ENCODE assay signal across 25 cellular contexts in the genomic region with DNA sequence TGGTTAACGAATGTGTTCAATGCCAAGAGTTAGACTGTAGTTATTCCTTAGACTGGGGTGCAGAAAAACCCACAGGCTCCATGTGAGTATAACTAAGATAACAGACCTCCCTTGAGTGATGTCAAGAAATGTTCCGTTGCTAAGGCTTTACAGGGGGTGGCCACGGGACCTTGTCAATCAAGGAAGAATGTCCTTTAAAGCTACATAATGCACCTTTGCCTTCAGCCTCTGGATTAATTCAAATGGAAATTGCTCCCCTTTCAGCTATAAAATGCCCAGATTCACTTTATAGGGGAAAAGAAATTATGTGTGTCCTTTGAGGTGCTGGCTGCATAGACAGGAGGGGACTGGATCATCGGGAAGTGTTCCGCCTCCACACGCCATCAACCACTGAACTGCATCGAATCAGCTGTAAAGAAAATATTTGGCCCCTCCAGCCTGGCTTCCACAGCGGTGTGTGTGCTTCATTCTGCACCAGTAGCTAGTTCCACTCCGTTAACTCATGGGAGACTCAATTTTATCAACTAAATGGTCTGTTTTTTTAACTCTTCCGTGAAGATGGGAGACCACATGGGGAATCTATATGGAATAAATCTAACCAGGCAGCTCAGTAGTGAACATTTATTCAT.
DNase-seq lines count a peak whose midpoint lies in the region; ATAC-seq, FAIRE-seq and TF ChIP-seq lines count a peak whose summit lies in the region.
"Had no signal": no experiment of that assay in that cellular context is flagged by ENCODE, and none has a peak within 500 bp of the region (broad histone marks: within the 10 kb centered on the region; RNA-seq: fewer than 3 reads in every experiment).

No MANE protein-coding gene starts in this region.

- intact Hi-C loops in activated CD4-positive, alpha-beta memory T cell treated with anti-CD3 and anti-CD28 coated beads for 36 hours (cut with micrococcal nuclease), result loop anchor here (5.0 kb wide), 1 partner anchor 36 kb away; no protein-coding TSS in a partner anchor
- intact Hi-C loops in GM12878 (cut with micrococcal nuclease; ENCODE audit: unreplicated experiment) (no loop called here), right lobe of liver (cut with DNase I) (no loop called here)

- CTCF ChIA-PET in activated CD4-positive, alpha-beta memory T cell treated with anti-CD3 and anti-CD28 coated beads, Interleukin-2, amount 10 ng/mL, durations not matched to agents 7 days and 5 days (lab: Charles Lee), result interaction anchor here (1.1 to 8.6 kb wide), 6 partner anchors 24 to 426 kb away, joined by 3 to 85 read pairs (median 12); a partner anchor contains a TSS
- CTCF ChIA-PET in activated CD4-positive, alpha-beta memory T cell treated with anti-CD3 and anti-CD28 coated beads for 36 hours (lab: Charles Lee), result interaction anchor here (1.8 kb wide), 1 partner anchor 35 kb away, joined by 6 read pairs; no protein-coding TSS in a partner anchor
- CTCF ChIA-PET in GM12878 (lab: Yijun Ruan, JAX), result interaction anchor here (0.7 to 10.8 kb wide), 12 partner anchors 15 to 546 kb away, joined by 3 to 128 read pairs (median 5); a partner anchor contains a TSS
- CTCF ChIA-PET in GM10248 (lab: Yijun Ruan, JAX), result interaction anchor here (0.8 to 4.4 kb wide), 10 partner anchors 11 to 426 kb away, joined by 3 to 54 read pairs (median 4); no protein-coding TSS in a partner anchor

- no peak for TF ChIP-seq RAD21 in GM12878 (IDR thresholded peaks at IDR 0.05; ENCODE audit: insufficient read depth, low read depth, low read length)

- no peak for ATAC-seq in GM12878
- no peak for ATAC-seq in GM19328 (IDR thresholded peaks at IDR 0.05; ENCODE audit: unreplicated experiment)
- ATAC-seq in right lobe of liver, result no peak
- ATAC-seq: A549, mucosa of descending colon, Right ventricle myocardium inferior had no signal

- POLR2A ChIA-PET in activated CD4-positive, alpha-beta memory T cell treated with anti-CD3 and anti-CD28 coated beads, Interleukin-2, amount 10 ng/mL, durations not matched to agents 7 days and 5 days (lab: Charles Lee), result interaction anchor here (1.2 to 10.1 kb wide), 8 partner anchors 10 to 517 kb away, joined by 3 to 210 read pairs (median 11); a partner anchor contains a TSS
- POLR2A ChIA-PET in activated CD4-positive, alpha-beta memory T cell treated with anti-CD3 and anti-CD28 coated beads for 36 hours (lab: Charles Lee), result no interaction called here
- POLR2A ChIA-PET in GM12878 (lab: Charles Lee) (interaction anchor here (0.6 to 2.1 kb wide), 3 partner anchors 21 to 1185 kb away, joined by 3 to 7 read pairs (median 7); no protein-coding TSS in a partner anchor), GM10248 (lab: Yijun Ruan, JAX) (no interaction called here)

- H3K36me3 ChIP-seq in GM12878 (ENCODE audit: control insufficient read depth in 2 of 2, insufficient read depth in 2 of 2, low read length in 1 of 2) (no peaks in the 10 kb centered on the region), right lobe of liver (no peaks in the 10 kb centered on the region)
- H3K36me3 ChIP-seq: ascending aorta, ovary, stomach, upper lobe of left lung had no signal

- RAD21 ChIA-PET in GM12878 (lab: Charles Lee; ENCODE audit: unreplicated experiment), result interaction anchor here (1.0 to 5.9 kb wide), 10 partner anchors 21 to 430 kb away, joined by 3 to 90 read pairs (median 4); no protein-coding TSS in a partner anchor

- no TSS peak for BruUV-seq in GM12878 (replicated peaks; lab: Mats Ljungman, UMichigan)

- TF ChIP-seq CTCF in GM12878 (IDR thresholded peaks at IDR 0.05 in 2 of 3, conservative IDR thresholded peaks at IDR 0.05 in 1 of 3; ENCODE audit: control insufficient read depth in 2 of 3, extremely low read depth in 1 of 3, insufficient read depth in 1 of 3, low read depth in 3 of 3, low read length in 3 of 3) (no peak), nephron progenitor cell (IDR thresholded peaks at IDR 0.05) (no peak), right lobe of liver (IDR thresholded peaks at IDR 0.05) (no peak), GM10248 (IDR thresholded peaks at IDR 0.05; ENCODE audit: control extremely low read depth, extremely low read depth, low read depth, missing control alignments) (no peak)

- H3K4me3 Mint-ChIP-seq in activated CD4-positive, alpha-beta memory T cell treated with anti-CD3 and anti-CD28 coated beads, Interleukin-2, amount 10 ng/mL, durations not matched to agents 7 days and 5 days, result no peak overlapping the region
- no peak overlapping the region for H3K4me3 Mint-ChIP-seq in activated CD4-positive, alpha-beta memory T cell treated with anti-CD3 and anti-CD28 coated beads for 36 hours
- no peak overlapping the region for H3K4me3 Mint-ChIP-seq in nephron progenitor cell

- H3K27ac Mint-ChIP-seq in activated CD4-positive, alpha-beta memory T cell treated with anti-CD3 and anti-CD28 coated beads, Interleukin-2, amount 10 ng/mL, durations not matched to agents 7 days and 5 days, result peak overlapping the region; percentile 99
- H3K27ac Mint-ChIP-seq in activated CD4-positive, alpha-beta memory T cell treated with anti-CD3 and anti-CD28 coated beads for 36 hours, result no peak overlapping the region
- no peak overlapping the region for H3K27ac Mint-ChIP-seq in nephron progenitor cell
- H3K27ac Mint-ChIP-seq: IgD-negative memory B cell had no signal

- SMC1A ChIA-PET in GM12878 (lab: Charles Lee; ENCODE audit: uncharacterized antibody, unreplicated experiment), result interaction anchor here (0.6 to 8.8 kb wide), 13 partner anchors 11 to 426 kb away, joined by 4 to 91 read pairs (median 9); no protein-coding TSS in a partner anchor

- no peak for TF ChIP-seq EP300 in GM12878 (IDR thresholded peaks at IDR 0.05; ENCODE audit: borderline replicate concordance in 1 of 2, control insufficient read depth in 1 of 2, low read depth in 2 of 2, low read length in 2 of 2)

- H3K36me3 Mint-ChIP-seq in activated CD4-positive, alpha-beta memory T cell treated with anti-CD3 and anti-CD28 coated beads, Interleukin-2, amount 10 ng/mL, durations not matched to agents 7 days and 5 days (ENCODE audit: low read depth), result peaks cover 25% of the 10 kb centered on the region
- no peaks in the 10 kb centered on the region for H3K36me3 Mint-ChIP-seq in activated CD4-positive, alpha-beta memory T cell treated with anti-CD3 and anti-CD28 coated beads for 36 hours
- no peaks in the 10 kb centered on the region for H3K36me3 Mint-ChIP-seq in nephron progenitor cell (ENCODE audit: low read depth)

- H3K79me2 ChIP-seq in GM12878 (ENCODE audit: control insufficient read depth, insufficient read depth, low read length), result no peaks in the 10 kb centered on the region

- H3K4me2 ChIP-seq in GM12878 (ENCODE audit: control insufficient read depth, insufficient read depth), result peak overlapping the region; percentile 62
- H3K4me2 ChIP-seq: A549 had no signal

- WGBS in GM12878 (ENCODE audit: insufficient coverage, insufficient replicate concordance, low lambda C conversion rate, missing lambda C conversion rate), result 95% methylated on average over 10 of the region's 10 CpGs
- WGBS in right lobe of liver (ENCODE audit: insufficient coverage, low coverage, low lambda C conversion rate, missing lambda C conversion rate), result 70% methylated on average over 10 of the region's 10 CpGs

- no peak for DNase-seq in activated CD4-positive, alpha-beta memory T cell treated with anti-CD3 and anti-CD28 coated beads, Interleukin-2, amount 10 ng/mL, durations not matched to agents 7 days and 5 days
- no peak for DNase-seq in activated CD4-positive, alpha-beta memory T cell treated with anti-CD3 and anti-CD28 coated beads for 36 hours
- DNase-seq in GM12878 (ENCODE audit: low read depth, low spot score), result no peak
- peak; percentile 23 for DNase-seq in nephron progenitor cell
- no peak for DNase-seq in AG20443 (ENCODE audit: low spot score)
- DNase-seq in right lobe of liver, result no peak
- no peak for DNase-seq in GM10248 (ENCODE audit: extremely low spot score)
- DNase-seq: activated CD4-positive, alpha-beta T cell treated with anti-CD3 and anti-CD28 coated beads, Interleukin-2, amount 10 ng/mL, durations not matched to agents 24 days and 14 days; activated naive CD4-positive, alpha-beta T cell treated with anti-CD3 and anti-CD28 coated beads, Interleukin-2, amount 50 U/mL, for 16 hours; activated T-cell treated with anti-CD3 and anti-CD28 coated beads for 4 hours; effector memory CD4-positive, alpha-beta T cell; GDM1; mucosa of descending colon; NCI-H2107; NCI-H510A; ovary; stomach; SW 1271; upper lobe of left lung had no signal

- peaks cover 16% of the 10 kb centered on the region for H3K9me3 Mint-ChIP-seq in activated CD4-positive, alpha-beta memory T cell treated with anti-CD3 and anti-CD28 coated beads, Interleukin-2, amount 10 ng/mL, durations not matched to agents 7 days and 5 days
- H3K9me3 Mint-ChIP-seq in activated CD4-positive, alpha-beta memory T cell treated with anti-CD3 and anti-CD28 coated beads for 36 hours, result peaks cover 6% of the 10 kb centered on the region
- peaks cover 13% of the 10 kb centered on the region for H3K9me3 Mint-ChIP-seq in nephron progenitor cell

- H3K27me3 ChIP-seq in GM12878 (replicated peaks in 1 of 2; ENCODE audit: control insufficient read depth in 2 of 2, insufficient read depth in 2 of 2, low read length in 1 of 2), result no peaks in the 10 kb centered on the region
- no peaks in the 10 kb centered on the region for H3K27me3 ChIP-seq in right lobe of liver
- H3K27me3 ChIP-seq: ascending aorta, ovary, stomach, upper lobe of left lung had no signal

- H3K4me1 Mint-ChIP-seq in activated CD4-positive, alpha-beta memory T cell treated with anti-CD3 and anti-CD28 coated beads, Interleukin-2, amount 10 ng/mL, durations not matched to agents 7 days and 5 days, result peaks cover 85% of the 10 kb centered on the region
- peaks cover 32% of the 10 kb centered on the region for H3K4me1 Mint-ChIP-seq in activated CD4-positive, alpha-beta memory T cell treated with anti-CD3 and anti-CD28 coated beads for 36 hours (ENCODE audit: low read depth)
- peaks cover 58% of the 10 kb centered on the region for H3K4me1 Mint-ChIP-seq in nephron progenitor cell

- H3K27ac ChIP-seq in GM12878 (ENCODE audit: control insufficient read depth, insufficient read depth) (peak overlapping the region; percentile 93), right lobe of liver (no peak overlapping the region)
- H3K27ac ChIP-seq: A549, ascending aorta, C4-2B, ovary, stomach, upper lobe of left lung had no signal

- H3K9me3 ChIP-seq in GM12878 (replicated peaks; ENCODE audit: control insufficient read depth, insufficient read depth, low read length) (peaks cover 6% of the 10 kb centered on the region), right lobe of liver (no peaks in the 10 kb centered on the region)
- H3K9me3 ChIP-seq: ascending aorta, mucosa of descending colon, ovary, upper lobe of left lung had no signal

- H3K27me3 Mint-ChIP-seq in activated CD4-positive, alpha-beta memory T cell treated with anti-CD3 and anti-CD28 coated beads, Interleukin-2, amount 10 ng/mL, durations not matched to agents 7 days and 5 days, result no peaks in the 10 kb centered on the region
- peaks cover 3% of the 10 kb centered on the region for H3K27me3 Mint-ChIP-seq in activated CD4-positive, alpha-beta memory T cell treated with anti-CD3 and anti-CD28 coated beads for 36 hours
- H3K27me3 Mint-ChIP-seq in nephron progenitor cell (ENCODE audit: low read depth, poor library complexity), result no peaks in the 10 kb centered on the region
- H3K27me3 Mint-ChIP-seq: activated CD4-positive, alpha-beta T cell treated with anti-CD3 and anti-CD28 coated beads, Interleukin-2, amount 10 ng/mL, durations not matched to agents 24 days and 14 days; IgD-negative memory B cell had no signal

- H3K9ac ChIP-seq in GM12878 (ENCODE audit: control insufficient read depth, insufficient read depth, low read length), result no peak overlapping the region; the same call in 1 of the 2 replicates

- in situ Hi-C loops in GM12878 (cut with MboI), result no loop called here

- no peaks in the 10 kb centered on the region for H4K20me1 ChIP-seq in GM12878 (ENCODE audit: control insufficient read depth, insufficient read depth)

- no peak overlapping the region for H3K4me3 ChIP-seq in GM12878
- H3K4me3 ChIP-seq in right lobe of liver, result no peak overlapping the region
- H3K4me3 ChIP-seq: A549, ascending aorta, mucosa of descending colon, ovary, stomach, upper lobe of left lung had no signal

- no peak overlapping the region for H2AFZ ChIP-seq in GM12878 (ENCODE audit: control insufficient read depth, low read depth, low read length)

- peaks cover 56% of the 10 kb centered on the region for H3K4me1 ChIP-seq in GM12878 (ENCODE audit: control insufficient read depth, insufficient read depth, low read length)
- H3K4me1 ChIP-seq in right lobe of liver, result peaks cover 0 to 3% (median 0%) of the 10 kb centered on the region in 4 donors
- H3K4me1 ChIP-seq: A549, ascending aorta had no signal

- FAIRE-seq in GM12878 (lab: Jason Lieb, UNC), result no peak
- FAIRE-seq: A549 had no signal

- TF ChIP-seq POLR2A in GM12878 (IDR thresholded peaks at IDR 0.05; ENCODE audit: low read depth, low read length) (no peak), right lobe of liver (IDR thresholded peaks at IDR 0.05) (no peak)

Comparison
In these comparisons a context has a peak if more than half of its experiments do, and no peak if none do; other contexts are left out.
1. POLR2A ChIA-PET loops: an anchor here in activated CD4-positive, alpha-beta memory T cell treated with anti-CD3 and anti-CD28 coated beads, Interleukin-2, amount 10 ng/mL, durations not matched to agents 7 days and 5 days (1.2 to 10.1 kb wide) and GM12878 (0.6 to 2.1 kb wide); none called in activated CD4-positive, alpha-beta memory T cell treated with anti-CD3 and anti-CD28 coated beads for 36 hours and GM10248.